In genomic region chr6:135880066-135880972, GRCh38 we compare ENCODE assay signal across 8 cellular contexts. TPM values are rescaled to one million over a fixed set of nuclear protein-coding genes. Genes with fewer than 3 reads are reported as not detected.
DNase-seq lines count a peak whose midpoint lies in the region; ATAC-seq and TF ChIP-seq lines count a peak whose summit lies in the region.

No MANE protein-coding gene starts in this region.

- peak overlapping the region; percentile 97 for H3K27ac Mint-ChIP-seq in activated T-cell treated with anti-CD3 and anti-CD28 coated beads, Interleukin-2, amount 50 U/mL, for 72 hours
- H3K27ac Mint-ChIP-seq in endothelial cell (ENCODE audit: unreplicated experiment), result no peak overlapping the region

- intact Hi-C loops in right cardiac atrium (cut with DNase I), result no loop called here
- intact Hi-C loops in A673 (cut with micrococcal nuclease; ENCODE audit: unreplicated experiment), result no loop called here

- H3K4me3 ChIP-seq in right cardiac atrium (ENCODE audit: low read length) (peak overlapping the region; percentile 39), A673 (ENCODE audit: low read depth, low read length, poor library complexity, severe bottlenecking) (no peak overlapping the region)

- H3K4me1 Mint-ChIP-seq in activated T-cell treated with anti-CD3 and anti-CD28 coated beads, Interleukin-2, amount 50 U/mL, for 72 hours (ENCODE audit: low read depth), result peaks cover 61% of the 10 kb centered on the region
- H3K4me1 Mint-ChIP-seq in endothelial cell (ENCODE audit: unreplicated experiment), result peaks cover 13% of the 10 kb centered on the region

- H3K4me3 Mint-ChIP-seq in activated T-cell treated with anti-CD3 and anti-CD28 coated beads, Interleukin-2, amount 50 U/mL, for 72 hours, result peak overlapping the region; percentile 83 to 91
- H3K4me3 Mint-ChIP-seq in endothelial cell (ENCODE audit: unreplicated experiment), result no peak overlapping the region

- CTCF ChIA-PET in GM10248 (lab: Yijun Ruan, JAX), result no interaction called here
- CTCF ChIA-PET in A673 (lab: Charles Lee), result no interaction called here

- H3K36me3 ChIP-seq in A673 (ENCODE audit: insufficient read depth, low read length, poor library complexity, severe bottlenecking), result no peaks in the 10 kb centered on the region

- no peak for TF ChIP-seq CTCF in GM10248 (IDR thresholded peaks at IDR 0.05; ENCODE audit: control extremely low read depth, extremely low read depth, low read depth, missing control alignments)
- TF ChIP-seq CTCF in endothelial cell (IDR thresholded peaks at IDR 0.05; ENCODE audit: unreplicated experiment), result no peak
- no peak for TF ChIP-seq CTCF in A673 (conservative IDR thresholded peaks at IDR 0.05; ENCODE audit: low read depth, low read length)

- ATAC-seq in activated T-cell treated with anti-CD3 and anti-CD28 coated beads, Interleukin-2, amount 50 U/mL, for 72 hours (replicated peaks in 1 of 2), result peak; percentile 97
- ATAC-seq in right cardiac atrium, result peak; percentile 19 to 60

- no peaks in the 10 kb centered on the region for H3K27me3 ChIP-seq in right cardiac atrium (ENCODE audit: control insufficient read depth, insufficient read depth)
- peaks cover 23% of the 10 kb centered on the region for H3K27me3 ChIP-seq in A673 (replicated peaks; ENCODE audit: insufficient read depth, low read depth, low read length, poor library complexity)

- H3K9me3 Mint-ChIP-seq in activated T-cell treated with anti-CD3 and anti-CD28 coated beads, Interleukin-2, amount 50 U/mL, for 72 hours, result no peaks in the 10 kb centered on the region
- H3K9me3 Mint-ChIP-seq in endothelial cell (ENCODE audit: unreplicated experiment), result no peaks in the 10 kb centered on the region

- no TSS peak for BruUV-seq in A673 (replicated peaks; lab: Mats Ljungman, UMichigan)

- 60% methylated on average over 7 of the region's 7 CpGs for whole genome bisulfite sequencing in right cardiac atrium

- no peaks in the 10 kb centered on the region for H3K9me3 ChIP-seq in right cardiac atrium (ENCODE audit: control insufficient read depth, low read length)
- no peaks in the 10 kb centered on the region for H3K9me3 ChIP-seq in A673 (ENCODE audit: low read depth, low read length, poor library complexity, severe bottlenecking)

- no peaks in the 10 kb centered on the region for H3K27me3 Mint-ChIP-seq in activated T-cell treated with anti-CD3 and anti-CD28 coated beads, Interleukin-2, amount 50 U/mL, for 72 hours (ENCODE audit: low read depth)
- H3K27me3 Mint-ChIP-seq in endothelial cell (ENCODE audit: unreplicated experiment), result no peaks in the 10 kb centered on the region

- no peaks in the 10 kb centered on the region for H3K4me1 ChIP-seq in right cardiac atrium (ENCODE audit: control insufficient read depth, insufficient read depth, low read length)
- H3K4me1 ChIP-seq in A673 (ENCODE audit: insufficient read depth, low read length, poor library complexity, severe bottlenecking), result no peaks in the 10 kb centered on the region

- H3K36me3 Mint-ChIP-seq in activated T-cell treated with anti-CD3 and anti-CD28 coated beads, Interleukin-2, amount 50 U/mL, for 72 hours (ENCODE audit: insufficient read depth in 2 of 2), result peaks cover 0 to 4% of the 10 kb centered on the region in 2 donors
- H3K36me3 Mint-ChIP-seq in endothelial cell (ENCODE audit: low read depth, unreplicated experiment), result no peaks in the 10 kb centered on the region

- POLR2A ChIA-PET in GM10248 (lab: Yijun Ruan, JAX) (no interaction called here), A673 (lab: Charles Lee; ENCODE audit: low non-redundant PET) (no interaction called here)

- peak; percentile 26 for DNase-seq in GM10248 (ENCODE audit: extremely low spot score)
- DNase-seq in H4 (ENCODE audit: low spot score), result peak; percentile 65
- DNase-seq in NAMALWA (ENCODE audit: low spot score), result peak; percentile 63
- peak; percentile 65 to 66 for DNase-seq in activated T-cell treated with anti-CD3 and anti-CD28 coated beads, Interleukin-2, amount 50 U/mL, for 72 hours
- no peak for DNase-seq in right cardiac atrium
- peak; percentile 16 to 33 for DNase-seq in stimulated activated CD8-positive, alpha-beta memory T cell treated with anti-CD3 and anti-CD28 coated beads, Interleukin-2, amount 100 ng/mL, for 1 hour (ENCODE audit: low read depth in 2 of 2)
- DNase-seq in endothelial cell (ENCODE audit: low spot score), result no peak
- DNase-seq in A673 (ENCODE audit: low spot score), result no peak

- no peak overlapping the region for H3K27ac ChIP-seq in right cardiac atrium (ENCODE audit: low read length)
- H3K27ac ChIP-seq in A673 (ENCODE audit: low read depth, low read length, poor library complexity, severe bottlenecking), result no peak overlapping the region

RNA-seq across cellular contexts. Expression of gene PDE7B, which starts 28.8 kb away (rescaled TPM):
- 1.7 and 2.3 TPM in 2 replicates for total RNA-seq in H4 (2014; rRNA removed; shearing (Covaris generic))
- 1 to 10 TPM in 1 of 2 donors, under 1 TPM in 1; 1.00 to 4.2 TPM for total RNA-seq in activated T-cell treated with anti-CD3 and anti-CD28 coated beads, Interleukin-2, amount 50 U/mL, for 72 hours
- 10 to 100 TPM in 1 of 4 donors, 1 to 10 TPM in 3; 6.4 to 11.6 (median 8.3) TPM for total RNA-seq in right cardiac atrium
- polyA plus RNA-seq in right cardiac atrium, result 2.9 TPM
- total RNA-seq in endothelial cell (ENCODE audit: unreplicated experiment), result 0.62 TPM
- not detected in 2 replicates for total RNA-seq in A673 (2021)

Comparison
In these comparisons a context has a peak if more than half of its experiments do, and no peak if none do; other contexts are left out.
1. DNase-seq: peak in GM10248 (single experiment), H4 (single experiment), NAMALWA (single experiment), activated T-cell treated with anti-CD3 and anti-CD28 coated beads, Interleukin-2, amount 50 U/mL, for 72 hours (2 of 2) and stimulated activated CD8-positive, alpha-beta memory T cell treated with anti-CD3 and anti-CD28 coated beads, Interleukin-2, amount 100 ng/mL, for 1 hour (2 of 2); none in right cardiac atrium (0 of 3), endothelial cell (single experiment) and A673 (single experiment).